In the genomic region with DNA sequence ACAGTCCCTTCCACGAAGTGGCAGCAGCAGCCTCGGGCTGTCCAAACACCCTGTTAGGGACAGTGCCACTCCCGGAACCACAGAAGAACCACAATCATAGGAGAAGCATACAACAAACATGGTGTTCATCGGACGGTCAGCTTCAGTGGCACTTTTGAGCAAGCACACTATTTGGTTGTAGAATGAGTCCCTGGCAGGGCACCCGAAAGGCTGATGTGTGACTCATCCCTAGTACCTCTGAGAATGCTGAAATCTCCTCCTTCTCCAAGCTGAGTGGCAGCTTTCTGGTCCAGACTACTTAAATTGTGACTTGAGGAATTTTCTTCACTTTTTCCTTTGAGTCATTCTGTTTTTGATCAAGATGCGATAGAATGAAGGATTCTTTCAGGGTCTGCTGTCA, we compare ENCODE assay signal across 16 cellular contexts.
DNase-seq lines count a peak whose midpoint lies in the region; ATAC-seq, FAIRE-seq and TF ChIP-seq lines count a peak whose summit lies in the region.
"Had no signal": no experiment of that assay in that cellular context is flagged by ENCODE, and none has a peak within 500 bp of the region (broad histone marks: within the 10 kb centered on the region; RNA-seq: fewer than 3 reads in every experiment).

No MANE protein-coding gene starts in this region.

- DNase-seq in A172 (ENCODE audit: low spot score) (peak; percentile 75), NCI-H226 (peak; percentile 24), bronchial epithelial cell (ENCODE audit: low read depth) (peak; percentile 71), iris pigment epithelial cell (ENCODE audit: low read depth) (peak; percentile 61), mesothelial cell of epicardium (ENCODE audit: low spot score in 2 of 2, unreplicated experiment in 2 of 2) (no peak), esophagus muscularis mucosa (ENCODE audit: extremely low spot score) (no peak)
- DNase-seq in activated CD4-positive, alpha-beta T cell treated with anti-CD3 and anti-CD28 coated beads, Interleukin-2, amount 10 ng/mL, durations not matched to agents 24 days and 14 days, result no peak
- DNase-seq: activated CD8-positive, alpha-beta T cell treated with anti-CD3 and anti-CD28 coated beads, Interleukin-2, amount 10 ng/mL, durations not matched to agents 7 days and 5 days; activated naive CD4-positive, alpha-beta T cell; NCI-H345; T-helper 9 cell had no signal

- H3K9me3 Mint-ChIP-seq in mesothelial cell of epicardium, result no peaks in the 10 kb centered on the region
- no peaks in the 10 kb centered on the region for H3K9me3 Mint-ChIP-seq in activated CD4-positive, alpha-beta T cell treated with anti-CD3 and anti-CD28 coated beads, Interleukin-2, amount 10 ng/mL, durations not matched to agents 24 days and 14 days

- H3K27me3 ChIP-seq in bronchial epithelial cell (ENCODE audit: control insufficient read depth, insufficient read depth, low read length), result no peaks in the 10 kb centered on the region
- H3K27me3 ChIP-seq in esophagus muscularis mucosa, result no peaks in the 10 kb centered on the region
- H3K27me3 ChIP-seq: heart left ventricle had no signal

- peaks cover 0 to 12% (median 9%) of the 10 kb centered on the region in 4 donors for H3K4me1 ChIP-seq in esophagus muscularis mucosa

- H3K27me3 Mint-ChIP-seq in mesothelial cell of epicardium (ENCODE audit: low read depth), result peaks cover 2% of the 10 kb centered on the region
- no peaks in the 10 kb centered on the region for H3K27me3 Mint-ChIP-seq in activated CD4-positive, alpha-beta T cell treated with anti-CD3 and anti-CD28 coated beads, Interleukin-2, amount 10 ng/mL, durations not matched to agents 24 days and 14 days

- no peak overlapping the region for H3K27ac ChIP-seq in esophagus muscularis mucosa (replicated peaks in 1 of 4)

- no peak overlapping the region for H3K4me3 Mint-ChIP-seq in mesothelial cell of epicardium
- H3K4me3 Mint-ChIP-seq in activated CD4-positive, alpha-beta T cell treated with anti-CD3 and anti-CD28 coated beads, Interleukin-2, amount 10 ng/mL, durations not matched to agents 24 days and 14 days, result no peak overlapping the region
- H3K4me3 Mint-ChIP-seq: activated CD8-positive, alpha-beta T cell treated with anti-CD3 and anti-CD28 coated beads, Interleukin-2, amount 10 ng/mL, durations not matched to agents 7 days and 5 days had no signal

- no peak for TF ChIP-seq POLR2A in esophagus muscularis mucosa (IDR thresholded peaks at IDR 0.05; ENCODE audit: low read depth)

- ATAC-seq in HG03354 (IDR thresholded peaks at IDR 0.05; ENCODE audit: poor library complexity, severe bottlenecking, unreplicated experiment), result no peak
- ATAC-seq: activated CD8-positive, alpha-beta T cell treated with anti-CD3 and anti-CD28 coated beads, Interleukin-2, amount 10 ng/mL, durations not matched to agents 7 days and 5 days; Panc1 had no signal

- no peaks in the 10 kb centered on the region for H3K9me3 ChIP-seq in esophagus muscularis mucosa
- H3K9me3 ChIP-seq: heart left ventricle had no signal

- no peak overlapping the region for H3K4me3 ChIP-seq in bronchial epithelial cell (ENCODE audit: low read depth, low read length)
- no peak overlapping the region for H3K4me3 ChIP-seq in esophagus muscularis mucosa
- H3K4me3 ChIP-seq: heart left ventricle, lung had no signal

- no peak overlapping the region for H3K27ac Mint-ChIP-seq in mesothelial cell of epicardium
- H3K27ac Mint-ChIP-seq in activated CD4-positive, alpha-beta T cell treated with anti-CD3 and anti-CD28 coated beads, Interleukin-2, amount 10 ng/mL, durations not matched to agents 24 days and 14 days, result no peak overlapping the region
- H3K27ac Mint-ChIP-seq: activated CD8-positive, alpha-beta T cell treated with anti-CD3 and anti-CD28 coated beads, Interleukin-2, amount 10 ng/mL, durations not matched to agents 7 days and 5 days had no signal

- H3K36me3 Mint-ChIP-seq in mesothelial cell of epicardium, result no peaks in the 10 kb centered on the region
- no peaks in the 10 kb centered on the region for H3K36me3 Mint-ChIP-seq in activated CD4-positive, alpha-beta T cell treated with anti-CD3 and anti-CD28 coated beads, Interleukin-2, amount 10 ng/mL, durations not matched to agents 24 days and 14 days (ENCODE audit: low read depth)

- intact Hi-C loops in activated CD4-positive, alpha-beta T cell treated with anti-CD3 and anti-CD28 coated beads, Interleukin-2, amount 10 ng/mL, durations not matched to agents 24 days and 14 days (cut with micrococcal nuclease), result no loop called here
- intact Hi-C loops in esophagus muscularis mucosa (cut with DNase I), result no loop called here

- H3K36me3 ChIP-seq in bronchial epithelial cell (ENCODE audit: control insufficient read depth, insufficient read depth, low read length), result no peaks in the 10 kb centered on the region
- H3K36me3 ChIP-seq in esophagus muscularis mucosa, result no peaks in the 10 kb centered on the region
- H3K36me3 ChIP-seq: heart left ventricle had no signal

- 78% methylated on average over 7 of the region's 7 CpGs for WGBS in esophagus muscularis mucosa

- no peaks in the 10 kb centered on the region for H3K4me1 Mint-ChIP-seq in mesothelial cell of epicardium
- H3K4me1 Mint-ChIP-seq in activated CD4-positive, alpha-beta T cell treated with anti-CD3 and anti-CD28 coated beads, Interleukin-2, amount 10 ng/mL, durations not matched to agents 24 days and 14 days, result no peaks in the 10 kb centered on the region

- TF ChIP-seq EP300 in esophagus muscularis mucosa (IDR thresholded peaks at IDR 0.05), result no peak

- no peak for FAIRE-seq in bronchial epithelial cell (lab: Jason Lieb, UNC)
- FAIRE-seq: colon had no signal

- TF ChIP-seq CTCF in bronchial epithelial cell (IDR thresholded peaks at IDR 0.05; ENCODE audit: insufficient read depth, low read length, severe bottlenecking), result no peak
- no peak for TF ChIP-seq CTCF in mesothelial cell of epicardium (IDR thresholded peaks at IDR 0.05; ENCODE audit: unreplicated experiment)
- TF ChIP-seq CTCF in esophagus muscularis mucosa (IDR thresholded peaks at IDR 0.05), result no peak

Comparison
In these comparisons a context has a peak if more than half of its experiments do, and no peak if none do; other contexts are left out.
1. DNase-seq: peak in A172 (single experiment), NCI-H226 (single experiment), bronchial epithelial cell (single experiment) and iris pigment epithelial cell (single experiment); none in mesothelial cell of epicardium (0 of 2), activated CD4-positive, alpha-beta T cell treated with anti-CD3 and anti-CD28 coated beads, Interleukin-2, amount 10 ng/mL, durations not matched to agents 24 days and 14 days (single experiment) and esophagus muscularis mucosa (single experiment).